In the genomic region with DNA sequence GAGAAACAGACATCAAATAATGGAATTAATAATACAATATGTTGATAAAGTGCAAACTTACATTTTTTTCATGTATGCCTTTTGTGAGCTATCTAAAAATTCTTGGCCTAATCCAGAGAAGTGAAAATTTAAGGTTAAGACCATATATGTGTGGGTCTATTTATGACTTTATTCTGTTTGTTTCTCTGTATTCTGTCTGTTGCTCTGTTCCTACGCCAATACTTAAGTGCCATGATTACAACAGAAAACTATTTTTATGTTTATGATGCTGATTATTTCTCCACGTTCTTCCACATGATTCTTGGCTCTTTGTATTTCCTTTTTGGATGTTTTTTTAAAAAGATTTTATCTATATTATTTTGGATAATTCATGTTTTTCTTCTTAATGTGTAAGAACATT, we compare ENCODE assay signal across 25 cellular contexts.
DNase-seq lines count a peak whose midpoint lies in the region; TF ChIP-seq lines count a peak whose summit lies in the region.
"Had no signal": no experiment of that assay in that cellular context is flagged by ENCODE, and none has a peak within 500 bp of the region (broad histone marks: within the 10 kb centered on the region; RNA-seq: fewer than 3 reads in every experiment).

No MANE protein-coding gene starts in this region.

- no peaks in the 10 kb centered on the region for H3K27me3 ChIP-seq in GM23248 (replicated peaks; ENCODE audit: insufficient read depth)
- H3K27me3 ChIP-seq in vagina, result no peaks in the 10 kb centered on the region

- H3K36me3 ChIP-seq in GM23248 (ENCODE audit: low read depth), result no peaks in the 10 kb centered on the region
- H3K36me3 ChIP-seq in vagina, result no peaks in the 10 kb centered on the region

- no peak overlapping the region for H3K4me2 ChIP-seq in GM23248 (ENCODE audit: unreplicated experiment)

- in situ Hi-C loops in GM23248 (cut with MboI), result no loop called here

- H3K9me3 Mint-ChIP-seq in glutamatergic neuron (ENCODE audit: unreplicated experiment) (no peaks in the 10 kb centered on the region), nephron progenitor cell (peaks cover 3% of the 10 kb centered on the region)

- no peak overlapping the region for H3K4me3 ChIP-seq in GM23248
- no peak overlapping the region for H3K4me3 ChIP-seq in cardiac fibroblast (replicated peaks in 1 of 2; ENCODE audit: low read depth in 2 of 2, low read length in 2 of 2)
- no peak overlapping the region for H3K4me3 ChIP-seq in vagina

- no peak for TF ChIP-seq POLR2A in vagina (IDR thresholded peaks at IDR 0.05)

- H3K9ac ChIP-seq in GM23248, result peak overlapping the region; percentile 19; the same call in 1 of the 2 replicates

- H2AFZ ChIP-seq in GM23248, result 0 out of 2 replicates have a peak overlapping the region, but pooled peaks have one; percentile 9

- intact Hi-C loops in vagina (cut with DNase I), result no loop called here

- H3K4me1 ChIP-seq in GM23248 (ENCODE audit: insufficient read depth) (peaks cover 11% of the 10 kb centered on the region; the same call in 1 of the 2 replicates), vagina (peaks cover 8% of the 10 kb centered on the region)
- H3K4me1 ChIP-seq: Caco-2 had no signal

- H3K9me3 ChIP-seq in GM23248 (ENCODE audit: low read depth) (no peaks in the 10 kb centered on the region), vagina (no peaks in the 10 kb centered on the region)
- H3K9me3 ChIP-seq: Caco-2 had no signal

- 21 to 26% methylated on average over 2 of the region's 2 CpGs for WGBS in GM23248 (ENCODE audit: low coverage in 1 of 2, low lambda C conversion rate in 2 of 2, missing lambda C conversion rate in 2 of 2), 2 experiments

- H3K4me3 Mint-ChIP-seq in glutamatergic neuron (ENCODE audit: unreplicated experiment), result no peak overlapping the region
- no peak overlapping the region for H3K4me3 Mint-ChIP-seq in nephron progenitor cell
- H3K4me3 Mint-ChIP-seq: B cell; CD8-positive, alpha-beta T cell had no signal

- no peaks in the 10 kb centered on the region for H3K9me2 ChIP-seq in GM23248 (ENCODE audit: insufficient read depth)

- H3F3A ChIP-seq in GM23248 (ENCODE audit: insufficient read depth), result no peaks in the 10 kb centered on the region

- TF ChIP-seq CTCF in cardiac fibroblast (IDR thresholded peaks at IDR 0.05; ENCODE audit: low read depth, low read length), result no peak
- TF ChIP-seq CTCF in glutamatergic neuron (IDR thresholded peaks at IDR 0.05; ENCODE audit: partially characterized antibody, unreplicated experiment), result no peak
- TF ChIP-seq CTCF in vagina (IDR thresholded peaks at IDR 0.05), result no peak
- no peak for TF ChIP-seq CTCF in nephron progenitor cell (IDR thresholded peaks at IDR 0.05)

- H3K36me3 Mint-ChIP-seq in glutamatergic neuron (ENCODE audit: unreplicated experiment), result no peaks in the 10 kb centered on the region
- no peaks in the 10 kb centered on the region for H3K36me3 Mint-ChIP-seq in nephron progenitor cell (ENCODE audit: low read depth)
- H3K36me3 Mint-ChIP-seq: CD8-positive, alpha-beta T cell had no signal

- H3K27ac Mint-ChIP-seq in glutamatergic neuron (ENCODE audit: unreplicated experiment) (peak overlapping the region; percentile 65), nephron progenitor cell (no peak overlapping the region)
- H3K27ac Mint-ChIP-seq: B cell; CD8-positive, alpha-beta T cell had no signal

- H3K79me2 ChIP-seq in GM23248 (ENCODE audit: insufficient read depth), result no peaks in the 10 kb centered on the region

- H3K27me3 Mint-ChIP-seq in glutamatergic neuron (ENCODE audit: unreplicated experiment) (no peaks in the 10 kb centered on the region), nephron progenitor cell (ENCODE audit: low read depth, poor library complexity) (no peaks in the 10 kb centered on the region)
- H3K27me3 Mint-ChIP-seq: B cell had no signal

- peak; percentile 48 for DNase-seq in GM23248
- DNase-seq in cardiac fibroblast (ENCODE audit: low read depth in 2 of 2), result peak; percentile 2 to 11
- no peak for DNase-seq in glutamatergic neuron
- DNase-seq in vagina (ENCODE audit: extremely low spot score in 2 of 2), result no peak
- DNase-seq in nephron progenitor cell, result no peak
- DNase-seq in DMS53 treated with DMSO at 0.1 percent for 48 hours (lab: John Stamatoyannopoulos, UW; ENCODE audit: unreplicated experiment), result no peak
- no peak for DNase-seq in cortex of kidney (lab: John Stamatoyannopoulos, UW)
- DNase-seq: Caco-2; CD8-positive, alpha-beta T cell; DMS79; EL; GF-D8; Karpas-422; NCI-H1105; NCI-H1436 treated with DMSO at 0.1 percent for 48 hours; NCI-H187 treated with DMSO at 0.1 percent for 48 hours; NCI-H2107; NCI-H524 treated with DMSO at 0.1 percent for 48 hours; NCI-H82; NK-92 treated with Interleukin-12 subunit alpha and Interleukin-12 subunit beta, amount 100 ng/mL, for 24 hours; RPMI8226; SHP77 treated with DMSO at 0.1 percent for 48 hours had no signal

- H3K27ac ChIP-seq in GM23248 (0 out of 2 replicates have a peak overlapping the region, but pooled peaks have one; percentile 3), vagina (peak overlapping the region; percentile 2)
- H3K27ac ChIP-seq: C4-2B, HL-60 had no signal

- H4K20me1 ChIP-seq in GM23248 (ENCODE audit: insufficient read depth), result no peaks in the 10 kb centered on the region

- peaks cover 17% of the 10 kb centered on the region for H3K4me1 Mint-ChIP-seq in glutamatergic neuron (ENCODE audit: low read depth, unreplicated experiment)
- H3K4me1 Mint-ChIP-seq in nephron progenitor cell, result peaks cover 13% of the 10 kb centered on the region
- H3K4me1 Mint-ChIP-seq: B cell had no signal

Comparison
In these comparisons a context has a peak if more than half of its experiments do, and no peak if none do; other contexts are left out.
1. DNase-seq: peak in GM23248 (single experiment) and cardiac fibroblast (2 of 2); none in glutamatergic neuron (single experiment), vagina (0 of 2), nephron progenitor cell (single experiment), DMS53 treated with DMSO at 0.1 percent for 48 hours (single experiment) and cortex of kidney (single experiment).